In the genomic region with DNA sequence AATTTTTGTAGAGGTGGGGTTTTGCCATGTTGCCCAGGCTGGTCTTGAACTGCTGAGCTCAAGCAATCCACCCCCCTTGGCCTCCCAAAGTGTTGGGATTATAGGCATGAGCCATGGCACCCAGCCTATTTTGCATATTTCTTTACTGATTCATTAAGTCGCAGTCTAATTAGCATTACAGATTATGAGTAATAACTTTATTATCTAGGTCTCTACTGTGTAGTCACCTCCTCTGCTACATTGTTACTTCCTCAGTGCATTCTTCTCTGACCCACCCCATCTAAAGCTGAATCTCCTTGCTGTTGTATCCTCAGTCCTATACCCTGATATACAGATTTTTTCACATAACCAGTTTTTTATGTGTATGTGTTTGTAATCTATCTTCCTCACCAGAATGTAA, we compare ENCODE assay signal across 18 cellular contexts.
DNase-seq lines count a peak whose midpoint lies in the region; ATAC-seq and FAIRE-seq lines count a peak whose summit lies in the region.
"Had no signal": no experiment of that assay in that cellular context is flagged by ENCODE, and none has a peak within 500 bp of the region (broad histone marks: within the 10 kb centered on the region; RNA-seq: fewer than 3 reads in every experiment).

No MANE protein-coding gene starts in this region.

- no peak overlapping the region for H3K9ac ChIP-seq in trophoblast cell (ENCODE audit: low read length)
- H3K9ac ChIP-seq: neural progenitor cell had no signal

- H3K27me3 ChIP-seq in trophoblast cell (ENCODE audit: insufficient read depth, low read length), result no peaks in the 10 kb centered on the region
- H3K27me3 ChIP-seq: neural progenitor cell had no signal

- DNase-seq in GM04503 (ENCODE audit: low read depth), result peak; percentile 60
- DNase-seq in RCC 7860 (ENCODE audit: low spot score), result peak; percentile 67
- DNase-seq in trophoblast cell, result peak; percentile 48 to 82
- DNase-seq in GOT3 (lab: John Stamatoyannopoulos, UW), result no peak
- DNase-seq in stimulated activated effector memory CD8-positive, alpha-beta T cell treated with anti-CD3 and anti-CD28 coated beads, Interleukin-12 subunit alpha, Interleukin-12 subunit beta, amount 100 ng/mL, for 72 hours (ENCODE audit: low spot score in 2 of 2), result no peak
- DNase-seq: activated gamma-delta T cell treated with Interleukin-2 at 50 U/mL for 16 hours; CD8-positive, alpha-beta memory T cell; central memory CD4-positive, alpha-beta T cell; GF-D8; Karpas-422; NCI-H1930; NCI-H774; SHP77 treated with DMSO at 0.1 percent for 48 hours had no signal

- H3K9me3 ChIP-seq in trophoblast cell (ENCODE audit: insufficient read depth, low read depth, low read length), result no peaks in the 10 kb centered on the region

- no peaks in the 10 kb centered on the region for H3K79me2 ChIP-seq in trophoblast cell (ENCODE audit: control insufficient read depth, insufficient read depth, low read length, poor library complexity)

- no peak overlapping the region for H3K27ac Mint-ChIP-seq in stimulated activated effector memory CD8-positive, alpha-beta T cell treated with anti-CD3 and anti-CD28 coated beads, Interleukin-12 subunit alpha, Interleukin-12 subunit beta, amount 100 ng/mL, for 72 hours
- H3K27ac Mint-ChIP-seq: neural progenitor cell had no signal

- H2BK12ac ChIP-seq in trophoblast cell (ENCODE audit: low read length), result no peak overlapping the region

- peak; percentile 96 for ATAC-seq in esophagus mucosa
- no peak for ATAC-seq in HG03354 (IDR thresholded peaks at IDR 0.05; ENCODE audit: poor library complexity, severe bottlenecking, unreplicated experiment)
- no peak for ATAC-seq in HG03039 (IDR thresholded peaks at IDR 0.05; ENCODE audit: unreplicated experiment)
- no peak for ATAC-seq in stimulated activated effector memory CD8-positive, alpha-beta T cell treated with anti-CD3 and anti-CD28 coated beads, Interleukin-12 subunit alpha, Interleukin-12 subunit beta, amount 100 ng/mL, for 72 hours
- ATAC-seq: sciatic nerve had no signal

- H4K8ac ChIP-seq in trophoblast cell (ENCODE audit: low read depth, low read length), result no peak overlapping the region

- no peak for FAIRE-seq in RCC 7860 (lab: Jason Lieb, UNC)

- H3K23ac ChIP-seq in trophoblast cell (ENCODE audit: low read length), result no peak overlapping the region

- no peak overlapping the region for H2BK120ac ChIP-seq in trophoblast cell (ENCODE audit: insufficient read depth, low read length, poor library complexity)

- H2BK5ac ChIP-seq in trophoblast cell (ENCODE audit: low read depth, low read length, poor library complexity), result no peak overlapping the region

- H3K4me1 ChIP-seq in trophoblast cell (ENCODE audit: control insufficient read depth in 1 of 2, insufficient read depth in 2 of 2, low read length in 2 of 2), result peaks cover 0 to 4% of the 10 kb centered on the region in 2 experiments
- H3K4me1 ChIP-seq: neural progenitor cell had no signal

- H4K91ac ChIP-seq in trophoblast cell (ENCODE audit: low read depth, low read length), result peak overlapping the region; percentile 14

- no CpG with 5 or more reads among the region's 1 CpG for WGBS in trophoblast cell (ENCODE audit: extremely low coverage, insufficient coverage, insufficient read length)

- H3K14ac ChIP-seq in trophoblast cell (ENCODE audit: low read length), result no peak overlapping the region

- H3K36me3 Mint-ChIP-seq in stimulated activated effector memory CD8-positive, alpha-beta T cell treated with anti-CD3 and anti-CD28 coated beads, Interleukin-12 subunit alpha, Interleukin-12 subunit beta, amount 100 ng/mL, for 72 hours, result no peaks in the 10 kb centered on the region

- H3K4me3 Mint-ChIP-seq in stimulated activated effector memory CD8-positive, alpha-beta T cell treated with anti-CD3 and anti-CD28 coated beads, Interleukin-12 subunit alpha, Interleukin-12 subunit beta, amount 100 ng/mL, for 72 hours, result no peak overlapping the region
- H3K4me3 Mint-ChIP-seq: CD8-positive, alpha-beta memory T cell; neural progenitor cell had no signal

- no peak overlapping the region for H3K4ac ChIP-seq in trophoblast cell (ENCODE audit: low read depth, low read length)

- no peaks in the 10 kb centered on the region for H3K36me3 ChIP-seq in trophoblast cell (ENCODE audit: control insufficient read depth in 1 of 2, insufficient read depth in 2 of 2, low read length in 2 of 2)
- H3K36me3 ChIP-seq: neural progenitor cell had no signal

- no peaks in the 10 kb centered on the region for H3K79me1 ChIP-seq in trophoblast cell (ENCODE audit: low read length)

- no peak overlapping the region for H4K12ac ChIP-seq in trophoblast cell (ENCODE audit: low read depth, low read length)

- no peak overlapping the region for H2AFZ ChIP-seq in trophoblast cell (ENCODE audit: insufficient read depth, low read length, poor library complexity)
- H2AFZ ChIP-seq: neural progenitor cell had no signal

- no peaks in the 10 kb centered on the region for H3K4me1 Mint-ChIP-seq in stimulated activated effector memory CD8-positive, alpha-beta T cell treated with anti-CD3 and anti-CD28 coated beads, Interleukin-12 subunit alpha, Interleukin-12 subunit beta, amount 100 ng/mL, for 72 hours
- H3K4me1 Mint-ChIP-seq: CD8-positive, alpha-beta memory T cell had no signal

- H3K27ac ChIP-seq in trophoblast cell (ENCODE audit: low read depth, low read length), result no peak overlapping the region
- H3K27ac ChIP-seq: neural progenitor cell had no signal

- peak overlapping the region; percentile 62 for H2AK5ac ChIP-seq in trophoblast cell (ENCODE audit: low read length)

- no peak overlapping the region for H3K4me3 ChIP-seq in trophoblast cell (ENCODE audit: low read depth, low read length)
- H3K4me3 ChIP-seq: neural progenitor cell had no signal

- no peak overlapping the region for H3K18ac ChIP-seq in trophoblast cell (ENCODE audit: low read length)

- no peaks in the 10 kb centered on the region for H3K9me3 Mint-ChIP-seq in stimulated activated effector memory CD8-positive, alpha-beta T cell treated with anti-CD3 and anti-CD28 coated beads, Interleukin-12 subunit alpha, Interleukin-12 subunit beta, amount 100 ng/mL, for 72 hours

- no peak overlapping the region for H3K4me2 ChIP-seq in trophoblast cell (ENCODE audit: low read length)
- H3K4me2 ChIP-seq: neural progenitor cell had no signal

Comparison
In these comparisons a context has a peak if more than half of its experiments do, and no peak if none do; other contexts are left out.
1. DNase-seq: peak in GM04503 (single experiment), RCC 7860 (single experiment) and trophoblast cell (2 of 2); none in GOT3 (single experiment) and stimulated activated effector memory CD8-positive, alpha-beta T cell treated with anti-CD3 and anti-CD28 coated beads, Interleukin-12 subunit alpha, Interleukin-12 subunit beta, amount 100 ng/mL, for 72 hours (0 of 2).